14 cellular contexts compared by ENCODE assay signal in the genomic region with DNA sequence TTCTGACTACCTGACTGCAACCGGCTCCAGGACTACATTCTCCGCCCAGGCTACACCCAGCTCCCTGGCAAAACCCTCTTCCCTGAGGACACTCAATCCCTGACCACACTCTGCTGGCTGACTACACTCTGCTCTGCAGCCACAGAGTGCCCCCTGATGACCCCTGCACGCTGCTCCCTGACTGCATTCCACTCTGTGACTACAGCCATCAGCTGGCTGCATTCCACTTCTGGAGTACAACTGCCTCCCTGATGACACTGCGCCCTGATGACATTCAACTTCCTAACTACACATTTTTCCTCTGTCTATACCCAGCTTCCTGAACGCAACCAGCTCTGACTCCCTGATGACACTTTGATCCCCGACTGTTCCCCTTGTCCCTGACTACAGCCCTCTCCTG.
DNase-seq lines count a peak whose midpoint lies in the region; TF ChIP-seq lines count a peak whose summit lies in the region.
"Had no signal": no experiment of that assay in that cellular context is flagged by ENCODE, and none has a peak within 500 bp of the region (broad histone marks: within the 10 kb centered on the region; RNA-seq: fewer than 3 reads in every experiment).

No MANE protein-coding gene starts in this region.

- no peak overlapping the region for H3K4me3 ChIP-seq in NT2/D1 (ENCODE audit: insufficient read length, low read depth)

- no peaks in the 10 kb centered on the region for H3K27me3 ChIP-seq in NT2/D1 (ENCODE audit: insufficient read depth, insufficient read length)

- no peaks in the 10 kb centered on the region for H3K36me3 Mint-ChIP-seq in neural crest cell (ENCODE audit: low read depth)
- H3K36me3 Mint-ChIP-seq: CD4-positive, alpha-beta memory T cell; memory B cell had no signal

- peaks cover 11% of the 10 kb centered on the region for H3K4me1 Mint-ChIP-seq in neural crest cell
- H3K4me1 Mint-ChIP-seq: CD4-positive, alpha-beta memory T cell; memory B cell had no signal

- no peaks in the 10 kb centered on the region for H3K9me3 ChIP-seq in NT2/D1 (ENCODE audit: insufficient read depth, low read length)

- H3K27me3 Mint-ChIP-seq in neural crest cell (ENCODE audit: low read depth), result no peaks in the 10 kb centered on the region
- H3K27me3 Mint-ChIP-seq: CD4-positive, alpha-beta memory T cell; effector memory CD8-positive, alpha-beta T cell; memory B cell had no signal

- DNase-seq in EL (peak; percentile 16), NT2/D1 (ENCODE audit: low read depth, low spot score) (peak; percentile 25), glomerular visceral epithelial cell (ENCODE audit: extremely low spot score) (peak; percentile 71), neural crest cell (ENCODE audit: low read depth, low spot score) (peak; percentile 2), globus pallidus (ENCODE audit: low spot score) (no peak), NAMALWA (ENCODE audit: low spot score) (no peak), AG08396 (ENCODE audit: low spot score) (no peak), NCI-H446 (lab: John Stamatoyannopoulos, UW) (no peak)
- DNase-seq: activated T-cell treated with anti-CD3 and anti-CD28 coated beads, Interleukin-2, amount 50 U/mL, for 48 hours; CD4-positive, alpha-beta memory T cell; effector memory CD8-positive, alpha-beta T cell; NCI-H2171 treated with DMSO at 0.1 percent for 48 hours; T-helper 1 cell had no signal

- H3K4me3 Mint-ChIP-seq in neural crest cell, result no peak overlapping the region
- H3K4me3 Mint-ChIP-seq: CD4-positive, alpha-beta memory T cell; effector memory CD8-positive, alpha-beta T cell; memory B cell had no signal

- no peak overlapping the region for H3K9ac ChIP-seq in NT2/D1 (ENCODE audit: insufficient read length, low read depth)

- TF ChIP-seq CTCF in neural crest cell (conservative IDR thresholded peaks at IDR 0.05), result no peak

- peak overlapping the region; percentile 39 for H3K27ac Mint-ChIP-seq in neural crest cell (ENCODE audit: unreplicated experiment)
- H3K27ac Mint-ChIP-seq: CD4-positive, alpha-beta memory T cell; effector memory CD8-positive, alpha-beta T cell; memory B cell had no signal

- H3K36me3 ChIP-seq in NT2/D1 (ENCODE audit: insufficient read depth, insufficient read length, low read length), result no peaks in the 10 kb centered on the region

- no peaks in the 10 kb centered on the region for H3K4me1 ChIP-seq in NT2/D1 (ENCODE audit: insufficient read depth, insufficient read length)

- no peaks in the 10 kb centered on the region for H3K9me3 Mint-ChIP-seq in neural crest cell

Comparison
In these comparisons a context has a peak if more than half of its experiments do, and no peak if none do; other contexts are left out.
1. DNase-seq: peak in EL (single experiment), NT2/D1 (single experiment), glomerular visceral epithelial cell (single experiment) and neural crest cell (single experiment); none in globus pallidus (single experiment), NAMALWA (single experiment), AG08396 (single experiment) and NCI-H446 (0 of 2).